Comparison of ENCODE assay signal across 9 cellular contexts in the genomic region with DNA sequence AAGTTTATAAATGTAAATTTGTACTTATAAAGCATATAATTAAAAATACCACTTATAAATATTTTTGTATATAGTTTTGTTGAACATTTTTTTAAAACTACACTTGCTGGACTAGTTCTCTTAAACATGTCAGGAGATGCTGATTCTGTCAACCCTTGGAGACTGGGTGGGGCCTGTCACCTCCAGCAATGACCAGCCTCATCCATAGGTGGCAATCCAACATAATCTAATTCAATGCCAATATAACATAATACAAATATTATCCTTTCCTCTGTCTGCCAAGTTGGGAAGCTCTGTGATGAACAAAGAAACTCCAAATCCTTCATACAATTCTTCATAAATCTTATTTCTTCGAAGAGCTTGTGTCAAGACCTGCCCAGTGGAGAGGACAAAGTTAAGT.
DNase-seq lines count a peak whose midpoint lies in the region; ATAC-seq and TF ChIP-seq lines count a peak whose summit lies in the region.
"Had no signal": no experiment of that assay in that cellular context is flagged by ENCODE, and none has a peak within 500 bp of the region (broad histone marks: within the 10 kb centered on the region; RNA-seq: fewer than 3 reads in every experiment).

No MANE protein-coding gene starts in this region.

- peak overlapping the region in 1 of 3 donors; percentile 89 for H3K27ac Mint-ChIP-seq in CD4-positive, CD25-positive, alpha-beta regulatory T cell

- no peak overlapping the region for H3K4me3 ChIP-seq in CD4-positive, CD25-positive, alpha-beta regulatory T cell (ENCODE audit: low read depth, low read length)
- no peak overlapping the region for H3K4me3 ChIP-seq in PC-9
- H3K4me3 ChIP-seq: SJSA1 had no signal

- CTCF ChIA-PET in PC-9 (lab: Charles Lee) = no interaction called here

- H4K20me1 ChIP-seq in PC-9 (ENCODE audit: insufficient read depth) = no peaks in the 10 kb centered on the region

- POLR2A ChIA-PET in PC-9 (lab: Charles Lee; ENCODE audit: unreplicated experiment) = no interaction called here

- intact Hi-C loops in PC-9 (cut with micrococcal nuclease; ENCODE audit: unreplicated experiment) = loop anchor here (10.0 kb wide), 1 partner anchor 52 kb away; no protein-coding TSS in a partner anchor

- no peaks in the 10 kb centered on the region for H3K9me3 ChIP-seq in CD4-positive, CD25-positive, alpha-beta regulatory T cell (ENCODE audit: control insufficient read depth in 2 of 2, low read length in 2 of 2)
- H3K9me3 ChIP-seq in PC-9 (ENCODE audit: insufficient read depth, low read depth) = no peaks in the 10 kb centered on the region
- H3K9me3 ChIP-seq: SJSA1 had no signal

- H3K27me3 Mint-ChIP-seq in CD4-positive, CD25-positive, alpha-beta regulatory T cell = no peaks in the 10 kb centered on the region

- ATAC-seq in CD4-positive, CD25-positive, alpha-beta regulatory T cell (ENCODE audit: low read depth in 2 of 2) = peak in 1 of 2 donors; percentile 58
- peak; percentile 80 for ATAC-seq in GM18511 (IDR thresholded peaks at IDR 0.05; ENCODE audit: unreplicated experiment)
- no peak for ATAC-seq in GM19351 (IDR thresholded peaks at IDR 0.05; ENCODE audit: unreplicated experiment)
- no peak for ATAC-seq in HG02884 (IDR thresholded peaks at IDR 0.05; ENCODE audit: unreplicated experiment)
- ATAC-seq in GM18520 (IDR thresholded peaks at IDR 0.05; ENCODE audit: unreplicated experiment) = no peak

- H2AFZ ChIP-seq in PC-9 = no peak overlapping the region

- TF ChIP-seq CTCF in PC-9 (conservative IDR thresholded peaks at IDR 0.05) = peak; percentile 40; the same call in 1 of the 2 replicates

- no peak overlapping the region for H3K27ac ChIP-seq in CD4-positive, CD25-positive, alpha-beta regulatory T cell (ENCODE audit: insufficient read depth, low read length, poor library complexity, severe bottlenecking)
- no peak overlapping the region for H3K27ac ChIP-seq in PC-9
- H3K27ac ChIP-seq in epithelial cell of prostate = peak overlapping the region; percentile 89
- H3K27ac ChIP-seq: SJSA1 had no signal

- H3K9me3 Mint-ChIP-seq in CD4-positive, CD25-positive, alpha-beta regulatory T cell = no peaks in the 10 kb centered on the region

- H3K4me3 Mint-ChIP-seq in CD4-positive, CD25-positive, alpha-beta regulatory T cell = no peak overlapping the region

- H3F3A ChIP-seq in PC-9 (ENCODE audit: insufficient read depth, low read depth) = peaks cover 20% of the 10 kb centered on the region; the same call in 1 of the 2 replicates

- DNase-seq in CD4-positive, CD25-positive, alpha-beta regulatory T cell = peak in 2 of 3 donors; percentile 27 to 32
- DNase-seq in PC-9 (no peak), epithelial cell of prostate (ENCODE audit: low read depth, low spot score) (no peak), ureter (ENCODE audit: low spot score) (no peak)

- peaks cover 33% of the 10 kb centered on the region for H3K36me3 Mint-ChIP-seq in CD4-positive, CD25-positive, alpha-beta regulatory T cell

- no peak overlapping the region for H3K4me2 ChIP-seq in PC-9

- H3K9me2 ChIP-seq in PC-9 (ENCODE audit: insufficient read depth) = no peaks in the 10 kb centered on the region

- H3K4me1 Mint-ChIP-seq in CD4-positive, CD25-positive, alpha-beta regulatory T cell = peaks cover 15 to 48% (median 29%) of the 10 kb centered on the region in 4 donors

- H3K27me3 ChIP-seq in CD4-positive, CD25-positive, alpha-beta regulatory T cell (ENCODE audit: control insufficient read depth, insufficient read depth, low read length) = no peaks in the 10 kb centered on the region
- no peaks in the 10 kb centered on the region for H3K27me3 ChIP-seq in PC-9 (ENCODE audit: insufficient read depth, low read depth)
- H3K27me3 ChIP-seq: SJSA1 had no signal

- peaks cover 86% of the 10 kb centered on the region for H3K79me2 ChIP-seq in PC-9 (ENCODE audit: low read depth)

- BruUV-seq in PC-9 (replicated peaks; lab: Mats Ljungman, UMichigan) = no TSS peak

- no peaks in the 10 kb centered on the region for H3K4me1 ChIP-seq in CD4-positive, CD25-positive, alpha-beta regulatory T cell (ENCODE audit: control insufficient read depth, insufficient read depth, low read length, poor library complexity, severe bottlenecking)
- peaks cover 43% of the 10 kb centered on the region for H3K4me1 ChIP-seq in PC-9 (replicated peaks; ENCODE audit: insufficient read depth)

- peaks cover 10% of the 10 kb centered on the region for H3K36me3 ChIP-seq in CD4-positive, CD25-positive, alpha-beta regulatory T cell (ENCODE audit: control insufficient read depth, insufficient read depth, low read length)
- H3K36me3 ChIP-seq in PC-9 (ENCODE audit: low read depth) = no peaks in the 10 kb centered on the region

Comparison
In these comparisons a context has a peak if more than half of its experiments do, and no peak if none do; other contexts are left out.
1. DNase-seq: peak in CD4-positive, CD25-positive, alpha-beta regulatory T cell (2 of 3); none in PC-9 (0 of 2), epithelial cell of prostate (single experiment) and ureter (single experiment).